In genomic region chr5:139700711-139701693, GRCh38 we compare ENCODE assay signal across 11 cellular contexts. TPM values are rescaled to one million over a fixed set of nuclear protein-coding genes. Genes with fewer than 3 reads are reported as not detected.
DNase-seq lines count a peak whose midpoint lies in the region; ATAC-seq, FAIRE-seq and TF ChIP-seq lines count a peak whose summit lies in the region.
"Had no signal": no experiment of that assay in that cellular context is flagged by ENCODE, and none has a peak within 500 bp of the region (broad histone marks: within the 10 kb centered on the region; RNA-seq: fewer than 3 reads in every experiment).

No MANE protein-coding gene starts in this region.

- peak; percentile 15 for FAIRE-seq in GM18507 (lab: Jason Lieb, UNC)
- FAIRE-seq in H1 (lab: Jason Lieb, UNC), result no peak

- H3K27ac ChIP-seq in H1 (ENCODE audit: low read depth, low read length), result no peak overlapping the region
- no peak overlapping the region for H3K27ac ChIP-seq in osteoblast (ENCODE audit: low read depth, low read length)
- H3K27ac ChIP-seq in psoas muscle, result no peak overlapping the region
- H3K27ac ChIP-seq: RWPE1 had no signal

- peak overlapping the region; percentile 96 for H2BK5ac ChIP-seq in H1 (ENCODE audit: low read depth, low read length)

- H2AFZ ChIP-seq in H1 (ENCODE audit: low read length) (peak overlapping the region; percentile 82; the same call in 1 of the 2 replicates), osteoblast (ENCODE audit: low read length) (no peak overlapping the region)

- no peak for ATAC-seq in HG03039 (IDR thresholded peaks at IDR 0.05; ENCODE audit: unreplicated experiment)
- no peak for ATAC-seq in psoas muscle
- ATAC-seq in left cardiac atrium, result no peak

- H3K4me1 ChIP-seq in H1 (replicated peaks in 1 of 4; ENCODE audit: control insufficient read depth in 3 of 4, insufficient read depth in 4 of 4, low read length in 3 of 4) (peaks cover 23 to 47% (median 36%) of the 10 kb centered on the region in 4 experiments), osteoblast (ENCODE audit: insufficient read depth, low read length) (peaks cover 29% of the 10 kb centered on the region), psoas muscle (peaks cover 27% of the 10 kb centered on the region)

- no peaks in the 10 kb centered on the region for H3K79me1 ChIP-seq in H1 (ENCODE audit: low read depth, low read length)

- H3K18ac ChIP-seq in H1 (ENCODE audit: extremely low read depth, low read length), result peak overlapping the region; percentile 100

- peak overlapping the region; percentile 34 for H3K4ac ChIP-seq in H1 (replicated peaks; ENCODE audit: insufficient read length, low read depth, low read length)

- H3K36me3 ChIP-seq in H1 (ENCODE audit: control insufficient read depth in 2 of 4, insufficient read depth in 4 of 4, low read length in 3 of 4) (no peaks in the 10 kb centered on the region), osteoblast (ENCODE audit: insufficient read depth, low read length) (no peaks in the 10 kb centered on the region), psoas muscle (ENCODE audit: insufficient read depth in 1 of 2, low read depth in 1 of 2) (no peaks in the 10 kb centered on the region)

- TF ChIP-seq EP300 in H1 (IDR thresholded peaks at IDR 0.05; ENCODE audit: borderline replicate concordance in 1 of 2, low read depth in 2 of 2, low read length in 2 of 2), result no peak

- peak overlapping the region; percentile 100 for H2BK20ac ChIP-seq in H1 (ENCODE audit: low read length)

- H3K4me3 ChIP-seq in H1 (ENCODE audit: extremely low read depth in 1 of 4, insufficient read depth in 2 of 4, low read depth in 3 of 4, low read length in 4 of 4), result peak overlapping the region in 2 of 4 experiments; percentile 30 to 37; a peak in 3 of 8 replicates
- no peak overlapping the region for H3K4me3 ChIP-seq in osteoblast (ENCODE audit: insufficient read depth, low read length)
- H3K4me3 ChIP-seq in psoas muscle, result no peak overlapping the region

- peaks cover 10% of the 10 kb centered on the region; the same call in 1 of the 2 replicates for H3K23me2 ChIP-seq in H1 (ENCODE audit: low read depth, low read length)

- CTCF ChIA-PET in H1 (lab: Charles Lee; ENCODE audit: partially characterized antibody), result interaction anchor here (0.7 to 5.8 kb wide), 19 partner anchors 8 to 74 kb away, joined by 3 to 52 read pairs (median 4); partner anchors contain the start of gene CXXC5

- H3K4me2 ChIP-seq in H1 (ENCODE audit: insufficient read depth in 1 of 2, low read depth in 2 of 2, low read length in 2 of 2) (peak overlapping the region; percentile 61 to 77), osteoblast (ENCODE audit: insufficient read depth, low read length) (no peak overlapping the region)

- no peak overlapping the region for H3K14ac ChIP-seq in H1 (ENCODE audit: insufficient read length)

- TF ChIP-seq RAD21 in H1 (IDR thresholded peaks at IDR 0.05 in 1 of 2, conservative IDR thresholded peaks at IDR 0.05 in 1 of 2; ENCODE audit: low read depth in 2 of 2, low read length in 2 of 2), result peak in 1 of 2 experiments; percentile 13; a peak in 1 of 4 replicates

- H3K79me2 ChIP-seq in H1 (ENCODE audit: control insufficient read depth in 1 of 2, insufficient read depth in 2 of 2, low read length in 2 of 2), result no peaks in the 10 kb centered on the region
- H3K79me2 ChIP-seq in osteoblast (ENCODE audit: insufficient read depth, low read length), result no peaks in the 10 kb centered on the region

- peak overlapping the region; percentile 97 for H2BK120ac ChIP-seq in H1 (replicated peaks; ENCODE audit: low read depth, low read length)

- intact Hi-C loops in psoas muscle (cut with DNase I), result no loop called here
- intact Hi-C loops in left cardiac atrium (cut with DNase I), result no loop called here

- H4K91ac ChIP-seq in H1 (replicated peaks; ENCODE audit: insufficient read length, low read length), result peak overlapping the region; percentile 87

- no peak overlapping the region; a peak in 1 of 7 replicates for H3K9ac ChIP-seq in H1 (replicated peaks in 1 of 4; ENCODE audit: extremely low read depth in 1 of 4, low read depth in 3 of 4, low read length in 3 of 4)

- H4K20me1 ChIP-seq in H1 (replicated peaks in 1 of 2; ENCODE audit: control insufficient read depth in 1 of 2, insufficient read depth in 2 of 2, low read length in 2 of 2), result no peaks in the 10 kb centered on the region
- no peaks in the 10 kb centered on the region for H4K20me1 ChIP-seq in osteoblast (ENCODE audit: insufficient read depth, low read length)

- peak overlapping the region; percentile 97; the same call in 1 of the 2 replicates for H2AK5ac ChIP-seq in H1 (ENCODE audit: low read depth, low read length)

- POLR2A ChIA-PET in H1 (lab: Charles Lee; ENCODE audit: partially characterized antibody), result interaction anchor here (0.7 to 7.5 kb wide), 9 partner anchors 8 to 67 kb away, joined by 3 to 136 read pairs (median 10); no protein-coding TSS in a partner anchor

- H3K56ac ChIP-seq in H1 (replicated peaks; ENCODE audit: insufficient read length, low read depth, low read length), result no peak overlapping the region

- H2BK15ac ChIP-seq in H1 (ENCODE audit: low read length), result peak overlapping the region; percentile 100

- peak overlapping the region; percentile 99 for H2BK12ac ChIP-seq in H1 (ENCODE audit: low read depth, low read length)

- H3K9me3 ChIP-seq in H1 (ENCODE audit: insufficient read depth in 2 of 2, low read depth in 1 of 2, low read length in 1 of 2) (no peaks in the 10 kb centered on the region), osteoblast (ENCODE audit: low read depth, low read length) (no peaks in the 10 kb centered on the region), psoas muscle (no peaks in the 10 kb centered on the region)

- TF ChIP-seq POLR2A in H1 (IDR thresholded peaks at IDR 0.05; ENCODE audit: control extremely low read depth in 1 of 2, low read depth in 2 of 2, low read length in 2 of 2), result no peak

- peak overlapping the region; percentile 6 for H4K5ac ChIP-seq in H1 (ENCODE audit: insufficient read length, low read depth, low read length)

- DNase-seq in GM18507 (ENCODE audit: extremely low spot score, insufficient read length, low read depth), result no peak
- DNase-seq in NCI-H526 treated with DMSO at 0.1 percent for 48 hours (lab: John Stamatoyannopoulos, UW), result peak; percentile 83
- peak in 1 of 2 experiments; percentile 79 for DNase-seq in H1 (ENCODE audit: low read depth in 1 of 2, low spot score in 2 of 2)
- peak; percentile 69 for DNase-seq in osteoblast (ENCODE audit: insufficient read length, low spot score, missing footprints)
- no peak for DNase-seq in psoas muscle
- DNase-seq in activated gamma-delta T cell treated with Interleukin-2 at 50 U/mL for 16 hours, result no peak
- DNase-seq in left cardiac atrium, result no peak
- DNase-seq: activated CD4-positive, alpha-beta memory T cell treated with anti-CD3 and anti-CD28 coated beads, Interleukin-2, amount 10 ng/mL, durations not matched to agents 7 days and 5 days; MM.1S had no signal

- H4K8ac ChIP-seq in H1 (ENCODE audit: extremely low read depth, insufficient read depth, low read length), result peak overlapping the region; percentile 30; the same call in 1 of the 2 replicates

- H3K27me3 ChIP-seq in H1 (replicated peaks in 1 of 4; ENCODE audit: control insufficient read depth in 3 of 4, extremely low read depth in 1 of 4, insufficient read depth in 3 of 4, low read length in 3 of 4), result peaks cover 0 to 3% (median under 1%) of the 10 kb centered on the region in 4 experiments; a peak in 4 of 7 replicates
- H3K27me3 ChIP-seq in osteoblast (ENCODE audit: insufficient read depth, low read length), result no peaks in the 10 kb centered on the region
- H3K27me3 ChIP-seq in psoas muscle (ENCODE audit: insufficient read depth in 3 of 3, low read length in 2 of 3), result no peaks in the 10 kb centered on the region

- no peak for TF ChIP-seq CTCF in H1 (IDR thresholded peaks at IDR 0.05; ENCODE audit: control extremely low read depth in 1 of 3, insufficient read depth in 1 of 3, low read depth in 1 of 3, low read length in 3 of 3)
- TF ChIP-seq CTCF in osteoblast (IDR thresholded peaks at IDR 0.05; ENCODE audit: extremely low read depth, low read depth, low read length), result no peak
- no peak for TF ChIP-seq CTCF in psoas muscle (IDR thresholded peaks at IDR 0.05)

- H3K23ac ChIP-seq in H1 (ENCODE audit: insufficient read length), result no peak overlapping the region

- 16% methylated on average over 23 of the region's 25 CpGs; no CpG with 5 or more reads in 1 of the 2 experiments for WGBS in H1 (ENCODE audit: extremely low coverage in 1 of 2, insufficient coverage in 1 of 2, insufficient read length in 1 of 2, insufficient replicate concordance in 2 of 2, low coverage in 1 of 2, low lambda C conversion rate in 2 of 2, missing lambda C conversion rate in 1 of 2), 2 experiments
- 60 to 68% (median 63%) methylated on average over 25 of the region's 25 CpGs for WGBS in psoas muscle, 3 donors

TF ChIP-seq in H1, 55 proteins besides CTCF, POLR2A, EP300 and RAD21 (continues in another document):
- TF ChIP-seq TAF7 (optimal IDR thresholded peaks at IDR 0.05; ENCODE audit: borderline replicate concordance, low read depth, low read length), result peak; percentile 10
- TF ChIP-seq KDM5A (IDR thresholded peaks at IDR 0.05; ENCODE audit: low read length), result no peak
- 0 out of 2 replicates have a peak, but pooled peaks have one; percentile 49 for TF ChIP-seq RBBP5 (IDR thresholded peaks at IDR 0.05; ENCODE audit: borderline replicate concordance, low read depth, low read length)
- TF ChIP-seq E2F6 (IDR thresholded peaks at IDR 0.05), result peak; percentile 86
- TF ChIP-seq MAX (IDR thresholded peaks at IDR 0.05), result peak; percentile 88

RNA-seq across cellular contexts. Expression of gene CXXC5, which starts 52.9 kb away (rescaled TPM):
- total RNA-seq in H1 (2021; fragmentation: NEBNext Ultra II Directional; extraction: Animal tissue kit (Norgen Biotek cat#: 25700)), result 74.0 and 78.3 TPM in 2 replicates
- polyA plus RNA-seq in H1 (2011; rRNA removed) (61.4 and 83.5 TPM in 2 replicates), psoas muscle (10 to 100 TPM; 24.5 to 48.5 (median 27.0) TPM)
- 68.8 TPM for polyA plus RNA-seq in H1 (2011; cell fraction: cytosol; rRNA removed)
- polyA plus RNA-seq in H1 (2011; cell fraction: nucleus; rRNA removed), result 52.7 TPM
- 35.6 to 47.4 TPM (median 43.3 TPM) in 4 replicates for polyA plus RNA-seq in H1 (2012, experiment 1 of 2)
- 56.6 TPM for polyA plus RNA-seq in H1 (2012, experiment 2 of 2)
- polyA plus RNA-seq in H1 (2013, experiment 1 of 2), result 62.3 TPM
- 67.3 TPM for polyA plus RNA-seq in H1 (2013, experiment 2 of 2)
- polyA minus RNA-seq in H1 (2011; rRNA and poly(A)+ RNA removed), result 25.6 and 39.8 TPM in 2 replicates
- polyA minus RNA-seq in H1 (2011; cell fraction: cytosol; rRNA and poly(A)+ RNA removed), result 50.7 TPM
- 39.2 TPM for polyA minus RNA-seq in H1 (2011; cell fraction: nucleus; rRNA and poly(A)+ RNA removed)
- total RNA-seq in osteoblast (186 and 210 TPM in 2 replicates), psoas muscle (10 to 100 TPM; 31.9 to 88.3 (median 48.5) TPM), left cardiac atrium (10 to 100 TPM; 33.4 to 44.1 TPM)

Comparison
In these comparisons a context has a peak if more than half of its experiments do, and no peak if none do; other contexts are left out.
1. DNase-seq: peak in NCI-H526 treated with DMSO at 0.1 percent for 48 hours (single experiment) and osteoblast (single experiment); none in GM18507 (single experiment), psoas muscle (0 of 2), activated gamma-delta T cell treated with Interleukin-2 at 50 U/mL for 16 hours (single experiment) and left cardiac atrium (single experiment).